Comparison of ENCODE assay signal across 17 cellular contexts in the genomic region with DNA sequence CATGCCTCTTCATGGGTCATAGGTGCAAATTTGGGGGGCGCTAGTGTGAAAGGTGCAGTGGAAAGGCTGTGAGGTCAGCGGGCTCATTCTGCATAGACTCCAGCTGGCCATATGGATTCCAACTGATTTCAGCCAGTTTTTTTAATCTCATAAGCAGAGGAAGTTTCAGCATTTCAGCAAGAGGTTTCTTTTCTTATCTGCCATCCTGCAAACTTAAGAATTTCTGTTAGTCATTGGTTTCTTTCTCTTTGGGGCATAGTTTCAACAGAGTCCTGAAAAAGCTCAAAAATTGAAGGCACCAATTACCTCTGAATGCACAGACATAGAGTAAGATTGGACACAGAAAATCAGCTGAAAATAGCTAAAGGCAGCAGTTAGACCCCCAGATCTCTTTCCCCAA. TPM values are rescaled to one million over a fixed set of nuclear protein-coding genes. Genes with fewer than 3 reads are reported as not detected.
DNase-seq lines count a peak whose midpoint lies in the region; ATAC-seq and TF ChIP-seq lines count a peak whose summit lies in the region.
"Had no signal": no experiment of that assay in that cellular context is flagged by ENCODE, and none has a peak within 500 bp of the region (broad histone marks: within the 10 kb centered on the region; RNA-seq: fewer than 3 reads in every experiment).

No MANE protein-coding gene starts in this region.

- peak; percentile 22 for ATAC-seq in activated T-helper 17 cell treated with anti-CD3 and anti-CD28 coated beads, Interleukin-2, amount 50 U/mL, for 72 hours (replicated peaks)
- ATAC-seq in HG02970 (IDR thresholded peaks at IDR 0.05; ENCODE audit: low FRiP score, unreplicated experiment): no peak
- ATAC-seq in HG03521 (IDR thresholded peaks at IDR 0.05; ENCODE audit: unreplicated experiment): no peak
- ATAC-seq: Panc1 had no signal

- WGBS in smooth muscle cell (ENCODE audit: low lambda C conversion rate): 55% methylated on average over 2 of the region's 2 CpGs

- no peaks in the 10 kb centered on the region for H3K79me2 ChIP-seq in smooth muscle cell (ENCODE audit: low read depth)

- H3K36me3 ChIP-seq in smooth muscle cell (ENCODE audit: low read depth): no peaks in the 10 kb centered on the region

- H3K27ac Mint-ChIP-seq in activated CD4-positive, alpha-beta T cell treated with anti-CD3 and anti-CD28 coated beads, Interleukin-2, amount 10 ng/mL, durations not matched to agents 24 days and 14 days: peak overlapping the region; percentile 50
- H3K27ac Mint-ChIP-seq in activated T-helper 17 cell treated with anti-CD3 and anti-CD28 coated beads, Interleukin-2, amount 50 U/mL, for 72 hours: peak overlapping the region; percentile 50

- TF ChIP-seq POLR2A in erythroblast (IDR thresholded peaks at IDR 0.05; ENCODE audit: low read length): no peak

- H3K27me3 ChIP-seq in smooth muscle cell (ENCODE audit: low read depth): no peaks in the 10 kb centered on the region

- peak overlapping the region; percentile 51 for H3K9ac ChIP-seq in smooth muscle cell (ENCODE audit: low read depth)

- H3K36me3 Mint-ChIP-seq in activated CD4-positive, alpha-beta T cell treated with anti-CD3 and anti-CD28 coated beads, Interleukin-2, amount 10 ng/mL, durations not matched to agents 24 days and 14 days (ENCODE audit: low read depth): no peaks in the 10 kb centered on the region
- no peaks in the 10 kb centered on the region for H3K36me3 Mint-ChIP-seq in activated T-helper 17 cell treated with anti-CD3 and anti-CD28 coated beads, Interleukin-2, amount 50 U/mL, for 72 hours (ENCODE audit: low read depth)

- no peaks in the 10 kb centered on the region for H3K4me1 ChIP-seq in smooth muscle cell (ENCODE audit: low read depth)

- H3K9me3 Mint-ChIP-seq in activated CD4-positive, alpha-beta T cell treated with anti-CD3 and anti-CD28 coated beads, Interleukin-2, amount 10 ng/mL, durations not matched to agents 24 days and 14 days: no peaks in the 10 kb centered on the region
- H3K9me3 Mint-ChIP-seq in activated T-helper 17 cell treated with anti-CD3 and anti-CD28 coated beads, Interleukin-2, amount 50 U/mL, for 72 hours: no peaks in the 10 kb centered on the region

- H3K4me3 ChIP-seq in smooth muscle cell: no peak overlapping the region

- TF ChIP-seq CTCF in smooth muscle cell (IDR thresholded peaks at IDR 0.05; ENCODE audit: borderline replicate concordance, insufficient read depth, poor library complexity, severe bottlenecking): no peak

- no peak overlapping the region for H3K4me3 Mint-ChIP-seq in activated CD4-positive, alpha-beta T cell treated with anti-CD3 and anti-CD28 coated beads, Interleukin-2, amount 10 ng/mL, durations not matched to agents 24 days and 14 days
- peak overlapping the region; percentile 33 for H3K4me3 Mint-ChIP-seq in activated T-helper 17 cell treated with anti-CD3 and anti-CD28 coated beads, Interleukin-2, amount 50 U/mL, for 72 hours

- intact Hi-C loops in activated CD4-positive, alpha-beta T cell treated with anti-CD3 and anti-CD28 coated beads, Interleukin-2, amount 10 ng/mL, durations not matched to agents 24 days and 14 days (cut with micrococcal nuclease): no loop called here

- peaks cover 22% of the 10 kb centered on the region for H3F3A ChIP-seq in smooth muscle cell (ENCODE audit: low read depth)

- DNase-seq in activated CD4-positive, alpha-beta T cell treated with anti-CD3 and anti-CD28 coated beads, Interleukin-2, amount 10 ng/mL, durations not matched to agents 24 days and 14 days: no peak
- no peak for DNase-seq in activated CD4-positive, alpha-beta T cell treated with anti-CD3 and anti-CD28 coated beads for 4 hours
- DNase-seq in erythroblast (lab: John Stamatoyannopoulos, UW) (peak; percentile 8 to 13), smooth muscle cell (lab: John Stamatoyannopoulos, UW; ENCODE audit: unreplicated experiment) (no peak), occipital lobe (lab: John Stamatoyannopoulos, UW) (no peak)
- DNase-seq: C1 segment of cervical spinal cord, DMS153, Kasumi-1, NCI-H1417, NCI-H1930, NCI-H2171 treated with DMSO at 0.1 percent for 48 hours, NCI-H510A, NCI-H82 had no signal

- no peak overlapping the region for H2AFZ ChIP-seq in smooth muscle cell (ENCODE audit: low read depth)

- peaks cover 19% of the 10 kb centered on the region for H3K4me1 Mint-ChIP-seq in activated CD4-positive, alpha-beta T cell treated with anti-CD3 and anti-CD28 coated beads, Interleukin-2, amount 10 ng/mL, durations not matched to agents 24 days and 14 days
- peaks cover 6% of the 10 kb centered on the region for H3K4me1 Mint-ChIP-seq in activated T-helper 17 cell treated with anti-CD3 and anti-CD28 coated beads, Interleukin-2, amount 50 U/mL, for 72 hours

- H4K20me1 ChIP-seq in smooth muscle cell (ENCODE audit: low read depth): no peaks in the 10 kb centered on the region

- peak overlapping the region; percentile 95 for H3K27ac ChIP-seq in smooth muscle cell (ENCODE audit: low read depth)

- peaks cover 7% of the 10 kb centered on the region for H3K27me3 Mint-ChIP-seq in activated CD4-positive, alpha-beta T cell treated with anti-CD3 and anti-CD28 coated beads, Interleukin-2, amount 10 ng/mL, durations not matched to agents 24 days and 14 days
- H3K27me3 Mint-ChIP-seq in activated T-helper 17 cell treated with anti-CD3 and anti-CD28 coated beads, Interleukin-2, amount 50 U/mL, for 72 hours: peaks cover 9% of the 10 kb centered on the region

- no peaks in the 10 kb centered on the region for H3K9me3 ChIP-seq in smooth muscle cell (replicated peaks; ENCODE audit: low read depth)

- peak overlapping the region; percentile 76 for H3K4me2 ChIP-seq in smooth muscle cell

RNA-seq across cellular contexts. Expression of a gene that starts 16.2 kb away (rescaled TPM):
- not detected in 2 replicates for total RNA-seq in activated CD4-positive, alpha-beta T cell treated with anti-CD3 and anti-CD28 coated beads, Interleukin-2, amount 10 ng/mL, durations not matched to agents 24 days and 14 days
- under 1 TPM in 1 of 2 donors, not detected in 1; 0.24 TPM for total RNA-seq in activated T-helper 17 cell treated with anti-CD3 and anti-CD28 coated beads, Interleukin-2, amount 50 U/mL, for 72 hours
- total RNA-seq in smooth muscle cell (not detected in 2 replicates), occipital lobe (not detected)
- polyA plus RNA-seq in smooth muscle cell: 0.32 TPM in 1 of 2 replicates, not detected in the other

RNA-seq across cellular contexts. Expression of a gene that starts 46.3 kb away (rescaled TPM):
- total RNA-seq in activated CD4-positive, alpha-beta T cell treated with anti-CD3 and anti-CD28 coated beads, Interleukin-2, amount 10 ng/mL, durations not matched to agents 24 days and 14 days: 140 and 141 TPM in 2 replicates
- 100 to 1,000 TPM in 1 of 2 donors, 10 to 100 TPM in 1; 87.1 to 107 TPM for total RNA-seq in activated T-helper 17 cell treated with anti-CD3 and anti-CD28 coated beads, Interleukin-2, amount 50 U/mL, for 72 hours
- 11.6 and 32.0 TPM in 2 replicates for total RNA-seq in smooth muscle cell
- polyA plus RNA-seq in smooth muscle cell: 31.1 and 33.6 TPM in 2 replicates
- total RNA-seq in occipital lobe: 33.5 TPM

RNA-seq across cellular contexts. Expression of a gene that starts 52.8 kb away (rescaled TPM):
- 189 and 193 TPM in 2 replicates for total RNA-seq in activated CD4-positive, alpha-beta T cell treated with anti-CD3 and anti-CD28 coated beads, Interleukin-2, amount 10 ng/mL, durations not matched to agents 24 days and 14 days
- 100 to 1,000 TPM; 281 to 307 TPM for total RNA-seq in activated T-helper 17 cell treated with anti-CD3 and anti-CD28 coated beads, Interleukin-2, amount 50 U/mL, for 72 hours
- total RNA-seq in smooth muscle cell (1.1 and 4.0 TPM in 2 replicates), occipital lobe (10.5 TPM)
- 6.6 and 7.6 TPM in 2 replicates for polyA plus RNA-seq in smooth muscle cell

Comparison
In these comparisons a context has a peak if more than half of its experiments do, and no peak if none do; other contexts are left out.
1. DNase-seq: peak in erythroblast (2 of 2); none in activated CD4-positive, alpha-beta T cell treated with anti-CD3 and anti-CD28 coated beads, Interleukin-2, amount 10 ng/mL, durations not matched to agents 24 days and 14 days (single experiment), activated CD4-positive, alpha-beta T cell treated with anti-CD3 and anti-CD28 coated beads for 4 hours (0 of 2), smooth muscle cell (single experiment) and occipital lobe (single experiment).
2. RNA of a gene that starts 52.8 kb away (total RNA-seq): 281 to 307 TPM in activated T-helper 17 cell treated with anti-CD3 and anti-CD28 coated beads, Interleukin-2, amount 50 U/mL, for 72 hours and 189 to 193 TPM in activated CD4-positive, alpha-beta T cell treated with anti-CD3 and anti-CD28 coated beads, Interleukin-2, amount 10 ng/mL, durations not matched to agents 24 days and 14 days; 10.5 TPM in occipital lobe (single experiment) and 1.1 to 4.0 TPM in smooth muscle cell; every median in the first group is over 10 times any median in the second.